8 cellular contexts compared by ENCODE assay signal in genomic region chr14:61562321-61563161, GRCh38.
DNase-seq lines count a peak whose midpoint lies in the region; TF ChIP-seq lines count a peak whose summit lies in the region.

No MANE protein-coding gene starts in this region.

- no peaks in the 10 kb centered on the region for H3K9me3 Mint-ChIP-seq in MCF 10A (ENCODE audit: unreplicated experiment)

- H3K27me3 ChIP-seq in muscle layer of duodenum (ENCODE audit: low read depth, low read length): no peaks in the 10 kb centered on the region

- H3K4me1 Mint-ChIP-seq in MCF 10A (ENCODE audit: insufficient read depth, unreplicated experiment): peaks cover 57% of the 10 kb centered on the region

- no peaks in the 10 kb centered on the region for H3K36me3 Mint-ChIP-seq in MCF 10A (ENCODE audit: insufficient read depth, unreplicated experiment)

- POLR2A ChIA-PET in MCF 10A (lab: Yijun Ruan, JAX): interaction anchor here (0.6 to 6.8 kb wide), 28 partner anchors 8 to 199 kb away, joined by 3 to 108 read pairs (median 5); partner anchors contain the start of genes HIF1A and SNAPC1

- H3K4me1 ChIP-seq in muscle layer of duodenum (ENCODE audit: control insufficient read depth in 1 of 2, insufficient read depth in 2 of 2, low read length in 2 of 2): peaks cover under 1 to 25% of the 10 kb centered on the region in 2 donors

- no peak overlapping the region for H3K4me3 ChIP-seq in muscle layer of duodenum (ENCODE audit: low read depth in 1 of 2, low read length in 2 of 2)

- DNase-seq in GM04503 (ENCODE audit: low read depth): peak; percentile 100
- peak; percentile 46 for DNase-seq in NOMO-1 treated with dmso at 0.1 percent for 144 hours (lab: John Stamatoyannopoulos, UW; ENCODE audit: unreplicated experiment)
- DNase-seq in MCF 10A (ENCODE audit: unreplicated experiment): peak; percentile 99
- no peak for DNase-seq in COLO668 (lab: John Stamatoyannopoulos, UW; ENCODE audit: unreplicated experiment)
- no peak for DNase-seq in NCI-H526 treated with DMSO at 0.1 percent for 48 hours (lab: John Stamatoyannopoulos, UW)
- DNase-seq in UCSD-AML1 (lab: John Stamatoyannopoulos, UW; ENCODE audit: unreplicated experiment): no peak
- no peak for DNase-seq in SKM-1 treated with dmso at 0.1 percent for 144 hours (lab: John Stamatoyannopoulos, UW; ENCODE audit: unreplicated experiment)

- H3K27me3 Mint-ChIP-seq in MCF 10A (ENCODE audit: insufficient read depth, unreplicated experiment): no peaks in the 10 kb centered on the region

- peaks cover 0 to 6% of the 10 kb centered on the region in 2 donors for H3K36me3 ChIP-seq in muscle layer of duodenum (ENCODE audit: control insufficient read depth in 1 of 2, insufficient read depth in 2 of 2, low read length in 2 of 2)

- peak overlapping the region; percentile 86 for H3K27ac Mint-ChIP-seq in MCF 10A (ENCODE audit: low read depth, unreplicated experiment)

- TF ChIP-seq CTCF in MCF 10A (IDR thresholded peaks at IDR 0.05; ENCODE audit: unreplicated experiment): no peak

- TSS peak; percentile 22 for BruUV-seq in MCF 10A (replicated peaks; lab: Mats Ljungman, UMichigan)

- peak overlapping the region; percentile 47 for H3K4me3 Mint-ChIP-seq in MCF 10A (ENCODE audit: unreplicated experiment)

- CTCF ChIA-PET in MCF 10A (lab: Yijun Ruan, JAX): interaction anchor here (0.5 to 2.6 kb wide), 20 partner anchors 8 to 199 kb away, joined by 3 to 14 read pairs (median 4); partner anchors contain the start of gene HIF1A

- intact Hi-C loops in MCF 10A (cut with micrococcal nuclease): loop anchor here (1.0 to 2.0 kb wide), 3 partner anchors 25 to 132 kb away; partner anchors contain the start of gene HIF1A

- H3K9me3 ChIP-seq in muscle layer of duodenum (ENCODE audit: control insufficient read depth in 1 of 2, low read length in 2 of 2): no peaks in the 10 kb centered on the region

- H3K27ac ChIP-seq in muscle layer of duodenum (ENCODE audit: low read length): peak overlapping the region; percentile 85

Comparison
In these comparisons a context has a peak if more than half of its experiments do, and no peak if none do; other contexts are left out.
1. DNase-seq: peak in GM04503 (single experiment), NOMO-1 treated with dmso at 0.1 percent for 144 hours (single experiment) and MCF 10A (single experiment); none in COLO668 (single experiment), NCI-H526 treated with DMSO at 0.1 percent for 48 hours (single experiment), UCSD-AML1 (single experiment) and SKM-1 treated with dmso at 0.1 percent for 144 hours (single experiment).